In genomic region chr9:121286973-121287721, GRCh38 we compare ENCODE assay signal across 8 cellular contexts. TPM values are rescaled to one million over a fixed set of nuclear protein-coding genes. Genes with fewer than 3 reads are reported as not detected.
DNase-seq lines count a peak whose midpoint lies in the region; ATAC-seq, FAIRE-seq and TF ChIP-seq lines count a peak whose summit lies in the region.

No MANE protein-coding gene starts in this region.

- peaks cover 13% of the 10 kb centered on the region for H3K4me1 Mint-ChIP-seq in activated naive CD8-positive, alpha-beta T cell treated with anti-CD3 and anti-CD28 coated beads for 36 hours

- FAIRE-seq in pancreas (lab: Jason Lieb, UNC), result no peak

- peak; percentile 34 for TF ChIP-seq CTCF in cardiac muscle cell (IDR thresholded peaks at IDR 0.05; ENCODE audit: low read depth, low read length)
- no peak for TF ChIP-seq CTCF in pancreas (IDR thresholded peaks at IDR 0.05)

- no peaks in the 10 kb centered on the region for H3K27me3 Mint-ChIP-seq in activated naive CD8-positive, alpha-beta T cell treated with anti-CD3 and anti-CD28 coated beads for 36 hours

- H3K4me3 ChIP-seq in MG63 (no peak overlapping the region), cardiac muscle cell (no peak overlapping the region), pancreas (no peak overlapping the region)

- intact Hi-C loops in pancreas (cut with DNase I), result no loop called here

- H3K27ac ChIP-seq in cardiac muscle cell (peak overlapping the region; percentile 94), pancreas (peak overlapping the region; percentile 56 to 89 (median 78))

- no peak overlapping the region for H3K27ac Mint-ChIP-seq in activated naive CD8-positive, alpha-beta T cell treated with anti-CD3 and anti-CD28 coated beads for 36 hours

- no peaks in the 10 kb centered on the region for H3K9me3 Mint-ChIP-seq in activated naive CD8-positive, alpha-beta T cell treated with anti-CD3 and anti-CD28 coated beads for 36 hours

- H3K36me3 ChIP-seq in MG63 (0 out of 2 replicates have a peak, but pooled peaks cover 4% of the 10 kb centered on the region), cardiac muscle cell (no peaks in the 10 kb centered on the region), pancreas (no peaks in the 10 kb centered on the region)

- peak; percentile 97 for DNase-seq in EL
- DNase-seq in MG63, result peak; percentile 89
- peak; percentile 31 for DNase-seq in activated naive CD8-positive, alpha-beta T cell treated with anti-CD3 and anti-CD28 coated beads for 36 hours
- peak; percentile 60 to 97 for DNase-seq in cardiac muscle cell (ENCODE audit: low read depth in 1 of 2, low spot score in 1 of 2)
- DNase-seq in pancreas, result peak in 5 of 6 donors; percentile 57 to 76 (median 62)
- no peak for DNase-seq in NCI-H524 (lab: John Stamatoyannopoulos, UW)

- H3K4me3 Mint-ChIP-seq in activated naive CD8-positive, alpha-beta T cell treated with anti-CD3 and anti-CD28 coated beads for 36 hours, result no peak overlapping the region

- ATAC-seq in pancreas (peak; percentile 70 to 82 (median 73)), HG02870 (IDR thresholded peaks at IDR 0.05; ENCODE audit: unreplicated experiment) (no peak), HG02840 (IDR thresholded peaks at IDR 0.05; ENCODE audit: low FRiP score, unreplicated experiment) (no peak)

- H3K27me3 ChIP-seq in MG63 (no peaks in the 10 kb centered on the region), cardiac muscle cell (no peaks in the 10 kb centered on the region), pancreas (no peaks in the 10 kb centered on the region)

- H3K9me3 ChIP-seq in MG63, result no peaks in the 10 kb centered on the region
- H3K9me3 ChIP-seq in cardiac muscle cell (ENCODE audit: low read depth), result no peaks in the 10 kb centered on the region
- H3K9me3 ChIP-seq in pancreas, result no peaks in the 10 kb centered on the region

- H3K4me1 ChIP-seq in cardiac muscle cell (ENCODE audit: low read depth) (peaks cover 56% of the 10 kb centered on the region), pancreas (peaks cover 15 to 47% (median 16%) of the 10 kb centered on the region in 3 donors)

- WGBS in pancreas, 2 donors, result 52 to 68% methylated on average over 13 of the region's 13 CpGs

- H3K36me3 Mint-ChIP-seq in activated naive CD8-positive, alpha-beta T cell treated with anti-CD3 and anti-CD28 coated beads for 36 hours, result no peaks in the 10 kb centered on the region

RNA-seq across cellular contexts. Expression of gene GSN, which starts 19.2 kb away (rescaled TPM):
- 59.8 and 75.0 TPM in 2 replicates for total RNA-seq in MG63 (2014; rRNA removed; shearing (Covaris generic); ENCODE audit: low replicate concordance)
- total RNA-seq in activated naive CD8-positive, alpha-beta T cell treated with anti-CD3 and anti-CD28 coated beads for 36 hours, result 1 to 10 TPM; 1.7 to 1.8 TPM
- total RNA-seq in cardiac muscle cell, result 285 and 310 TPM in 2 replicates
- 268 and 299 TPM in 2 replicates for polyA plus RNA-seq in cardiac muscle cell
- total RNA-seq in pancreas, result 100 to 1,000 TPM in 3 of 6 donors, 10 to 100 TPM in 3; 44.0 to 190 (median 97.8) TPM
- 100 to 1,000 TPM; 154 to 193 TPM for polyA plus RNA-seq in pancreas

Comparison
In these comparisons a context has a peak if more than half of its experiments do, and no peak if none do; other contexts are left out.
1. DNase-seq: peak in EL (single experiment), MG63 (single experiment), activated naive CD8-positive, alpha-beta T cell treated with anti-CD3 and anti-CD28 coated beads for 36 hours (single experiment), cardiac muscle cell (2 of 2) and pancreas (5 of 6); none in NCI-H524 (0 of 2).
2. ATAC-seq: peak in pancreas (4 of 4); none in HG02870 (single experiment) and HG02840 (single experiment).
3. RNA of gene GSN, which starts 19.2 kb away (total RNA-seq): 285 to 310 TPM in cardiac muscle cell, 44.0 to 190 TPM in pancreas and 59.8 to 75.0 TPM in MG63; 1.7 to 1.8 TPM in activated naive CD8-positive, alpha-beta T cell treated with anti-CD3 and anti-CD28 coated beads for 36 hours; every median in the first group is over 10 times any median in the second.